In the genomic region with DNA sequence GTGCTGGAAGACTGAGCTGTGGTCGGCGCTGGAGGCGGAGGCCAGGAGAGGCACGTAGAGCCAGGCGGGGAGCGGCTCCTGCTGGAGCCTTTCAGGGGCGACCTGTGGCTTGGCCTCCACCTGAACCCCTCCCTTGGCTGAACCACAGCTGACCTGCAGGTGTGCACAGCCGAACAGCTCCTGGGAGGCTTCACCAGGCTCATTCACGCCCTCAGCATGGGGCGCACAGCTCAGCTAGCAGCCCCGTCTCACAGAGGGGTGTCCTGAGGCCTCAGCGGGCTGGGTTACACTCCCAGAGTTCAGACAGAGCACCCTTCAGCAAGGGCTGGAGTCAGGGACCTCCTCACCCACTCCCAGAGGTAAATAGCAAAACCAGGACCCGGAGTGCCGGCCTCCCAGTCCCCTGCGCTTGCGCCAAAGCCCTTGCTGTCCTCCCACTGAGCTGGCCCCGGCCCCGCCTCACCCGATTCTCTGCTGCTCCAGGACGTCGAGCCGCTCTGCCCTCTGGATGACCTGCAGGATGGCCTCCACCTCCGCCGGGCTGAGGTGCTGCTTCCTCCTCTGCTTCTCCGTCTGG, we compare ENCODE assay signal across 15 cellular contexts. TPM values are rescaled to one million over a fixed set of nuclear protein-coding genes. Genes with fewer than 3 reads are reported as not detected.
DNase-seq lines count a peak whose midpoint lies in the region; ATAC-seq and TF ChIP-seq lines count a peak whose summit lies in the region.
"Had no signal": no experiment of that assay in that cellular context is flagged by ENCODE, and none has a peak within 500 bp of the region (broad histone marks: within the 10 kb centered on the region; RNA-seq: fewer than 3 reads in every experiment).

No MANE protein-coding gene starts in this region.

- ATAC-seq in Right ventricle myocardium inferior: no peak
- ATAC-seq in esophagus mucosa: peak; percentile 44
- peak; percentile 20 to 31 for ATAC-seq in lower lobe of right lung
- no peak for ATAC-seq in GM19452 (IDR thresholded peaks at IDR 0.05; ENCODE audit: unreplicated experiment)
- ATAC-seq in HG02840 (IDR thresholded peaks at IDR 0.05; ENCODE audit: low FRiP score, unreplicated experiment): no peak
- no peak for ATAC-seq in HG02642 (IDR thresholded peaks at IDR 0.05; ENCODE audit: poor library complexity, unreplicated experiment)

- no peak overlapping the region for H3K27ac ChIP-seq in left ventricle myocardium inferior (replicated peaks)
- H3K27ac ChIP-seq in lower lobe of right lung: no peak overlapping the region
- no peak overlapping the region for H3K27ac ChIP-seq in RWPE1
- H3K27ac ChIP-seq: heart right ventricle had no signal

- intact Hi-C loops in Right ventricle myocardium inferior (cut with DNase I): no loop called here
- intact Hi-C loops in left ventricle myocardium inferior (cut with micrococcal nuclease): no loop called here
- intact Hi-C loops in lower lobe of right lung (cut with DNase I): no loop called here

- no peaks in the 10 kb centered on the region for H3K9me3 ChIP-seq in left ventricle myocardium inferior (replicated peaks)
- H3K9me3 ChIP-seq in lower lobe of right lung: no peaks in the 10 kb centered on the region
- H3K9me3 ChIP-seq: heart right ventricle had no signal

- DNase-seq in Right ventricle myocardium inferior (ENCODE audit: missing footprints): peak; percentile 45
- no peak for DNase-seq in left ventricle myocardium inferior
- peak; percentile 51 for DNase-seq in lower lobe of right lung
- no peak for DNase-seq in RWPE1 (ENCODE audit: low spot score)
- DNase-seq: activated effector memory CD4-positive, alpha-beta T cell treated with Interleukin-2 at 50 U/mL for 16 hours; CD4-positive, alpha-beta T cell; DMS79; heart right ventricle; KBM-7; NCI-H1092 treated with DMSO at 0.1 percent for 48 hours; stimulated activated naive CD4-positive, alpha-beta T cell treated with Interleukin-2 at 50 U/mL for 16 hours had no signal

- POLR2A ChIA-PET in RWPE1 (lab: Yijun Ruan, JAX; ENCODE audit: low non-redundant PET): no interaction called here

- H3K36me3 ChIP-seq in left ventricle myocardium inferior (peaks cover 13% of the 10 kb centered on the region), lower lobe of right lung (peaks cover 16% of the 10 kb centered on the region)

- peaks cover 23% of the 10 kb centered on the region for H3K27me3 ChIP-seq in left ventricle myocardium inferior (ENCODE audit: low read depth)
- no peaks in the 10 kb centered on the region for H3K27me3 ChIP-seq in lower lobe of right lung (ENCODE audit: low read depth)

- CTCF ChIA-PET in RWPE1 (lab: Yijun Ruan, JAX): no interaction called here

- H3K4me3 ChIP-seq in left ventricle myocardium inferior (no peak overlapping the region), lower lobe of right lung (no peak overlapping the region)
- H3K4me3 ChIP-seq: heart right ventricle had no signal

- TF ChIP-seq CTCF in left ventricle myocardium inferior (IDR thresholded peaks at IDR 0.05; ENCODE audit: borderline replicate concordance) (no peak), lower lobe of right lung (IDR thresholded peaks at IDR 0.05) (no peak), RWPE1 (conservative IDR thresholded peaks at IDR 0.05; ENCODE audit: low read depth) (no peak)

- peaks cover 10% of the 10 kb centered on the region for H3K4me1 ChIP-seq in left ventricle myocardium inferior
- H3K4me1 ChIP-seq in lower lobe of right lung: no peaks in the 10 kb centered on the region

RNA-seq across cellular contexts. Expression of a gene that starts 31.7 kb away (rescaled TPM):
- total RNA-seq in Right ventricle myocardium inferior (3.6 TPM), left ventricle myocardium inferior (4.0 TPM), esophagus mucosa (10.0 TPM), lower lobe of right lung (38.7 TPM)

Comparison
In these comparisons a context has a peak if more than half of its experiments do, and no peak if none do; other contexts are left out.
1. DNase-seq: peak in Right ventricle myocardium inferior (single experiment) and lower lobe of right lung (single experiment); none in left ventricle myocardium inferior (single experiment) and RWPE1 (single experiment).
2. ATAC-seq: peak in esophagus mucosa (single experiment) and lower lobe of right lung (2 of 2); none in Right ventricle myocardium inferior (single experiment), GM19452 (single experiment), HG02840 (single experiment) and HG02642 (single experiment).